In the genomic region with DNA sequence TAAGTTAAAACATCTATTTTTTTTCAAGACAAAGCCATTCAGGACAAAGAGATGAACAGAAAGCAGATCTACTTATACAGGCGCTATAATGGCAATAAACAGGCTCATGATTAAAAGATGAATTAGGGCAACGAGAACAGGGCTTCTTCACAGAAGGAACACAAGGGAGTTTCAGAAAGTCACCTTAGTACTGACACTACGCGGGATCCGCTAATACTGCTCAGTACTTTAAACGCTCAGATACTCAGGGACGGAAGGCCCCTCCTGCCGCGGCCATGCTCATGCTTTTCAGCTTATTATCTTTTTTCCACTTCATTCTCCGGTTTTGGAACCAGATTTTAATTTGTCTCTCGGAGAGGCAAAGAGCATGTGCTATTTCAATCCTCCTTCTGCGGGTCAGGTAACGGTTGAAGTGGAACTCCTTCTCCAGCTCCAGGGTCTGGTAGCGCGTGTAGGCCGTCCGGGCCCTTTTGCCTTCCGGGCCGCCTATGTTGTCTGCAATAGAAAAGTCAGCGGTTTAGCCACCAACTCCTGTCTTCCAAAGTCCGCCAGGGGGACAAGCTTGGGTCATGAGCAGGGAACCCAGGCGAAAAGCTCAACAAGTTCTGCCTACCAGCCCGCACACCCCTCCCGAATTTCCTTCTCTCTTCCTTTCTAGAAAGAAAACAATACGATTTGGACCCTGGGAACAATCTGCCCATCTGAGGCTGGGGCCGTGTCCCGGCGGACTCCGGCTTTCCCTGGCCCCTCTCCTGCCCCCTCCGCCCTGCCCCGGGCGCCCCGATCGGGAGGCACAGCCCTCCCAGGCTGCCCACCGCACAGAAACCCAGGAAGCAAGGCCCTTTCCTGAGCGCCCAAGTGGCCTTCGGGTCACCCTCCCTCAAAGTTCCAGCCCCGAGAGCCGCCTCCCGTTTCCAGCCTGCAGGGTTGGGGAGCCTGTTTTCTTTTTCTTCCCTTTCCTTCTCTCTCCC, we compare ENCODE assay signal across 10 cellular contexts. TPM values are rescaled to one million over a fixed set of nuclear protein-coding genes. Genes with fewer than 3 reads are reported as not detected.
DNase-seq lines count a peak whose midpoint lies in the region; ATAC-seq and TF ChIP-seq lines count a peak whose summit lies in the region.
"Had no signal": no experiment of that assay in that cellular context is flagged by ENCODE, and none has a peak within 500 bp of the region (broad histone marks: within the 10 kb centered on the region; RNA-seq: fewer than 3 reads in every experiment).

No MANE protein-coding gene starts in this region.

- no CpG with 5 or more reads among the region's 40 CpGs for WGBS in mesendoderm (ENCODE audit: extremely low coverage, insufficient coverage, low lambda C conversion rate)

- no peak overlapping the region for H3K23ac ChIP-seq in mesendoderm (ENCODE audit: low read length)

- peaks cover 8 to 16% of the 10 kb centered on the region in 2 donors for H3K4me1 ChIP-seq in duodenal mucosa (ENCODE audit: control insufficient read depth in 1 of 2, insufficient read depth in 2 of 2, low read length in 2 of 2)
- no peaks in the 10 kb centered on the region for H3K4me1 ChIP-seq in mesendoderm (ENCODE audit: control insufficient read depth, low read depth, low read length)
- H3K4me1 ChIP-seq in tibial artery = peaks cover 0 to 14% (median 7%) of the 10 kb centered on the region in 4 donors

- H4K8ac ChIP-seq in mesendoderm (ENCODE audit: low read depth, low read length) = no peak overlapping the region

- no peak for TF ChIP-seq CTCF in tibial artery (IDR thresholded peaks at IDR 0.05)

- no peak overlapping the region for H3K4me3 Mint-ChIP-seq in activated T-cell treated with anti-CD3 and anti-CD28 coated beads, Interleukin-2, amount 50 U/mL, for 72 hours

- intact Hi-C loops in tibial artery (cut with DNase I; ENCODE audit: low total_unique reads) = loop anchor here (5.0 kb wide), 1 partner anchor 45 kb away; a partner anchor contains a TSS

- H3K9me3 Mint-ChIP-seq in activated T-cell treated with anti-CD3 and anti-CD28 coated beads, Interleukin-2, amount 50 U/mL, for 72 hours = no peaks in the 10 kb centered on the region

- no peak overlapping the region for H2AK5ac ChIP-seq in mesendoderm (ENCODE audit: low read length)

- no peak overlapping the region for H3K56ac ChIP-seq in mesendoderm (ENCODE audit: low read length)

- H3K79me2 ChIP-seq in mesendoderm (ENCODE audit: control insufficient read depth, insufficient read depth, low read length) = no peaks in the 10 kb centered on the region

- H4K5ac ChIP-seq in mesendoderm (ENCODE audit: low read length) = no peak overlapping the region

- peaks cover 50% of the 10 kb centered on the region for H3K27me3 Mint-ChIP-seq in activated T-cell treated with anti-CD3 and anti-CD28 coated beads, Interleukin-2, amount 50 U/mL, for 72 hours (ENCODE audit: low read depth)

- no peak overlapping the region for H3K18ac ChIP-seq in mesendoderm (ENCODE audit: low read length)

- H3K27me3 ChIP-seq in duodenal mucosa (ENCODE audit: control insufficient read depth in 1 of 2, insufficient read depth in 2 of 2, low read length in 2 of 2) (peaks cover 54 to 59% of the 10 kb centered on the region in 2 donors), mesendoderm (ENCODE audit: insufficient read depth, low read length, poor library complexity) (peaks cover 91% of the 10 kb centered on the region), tibial artery (no peaks in the 10 kb centered on the region)

- no peaks in the 10 kb centered on the region for H3K36me3 ChIP-seq in duodenal mucosa (ENCODE audit: control insufficient read depth in 1 of 2, insufficient read depth in 2 of 2, low read length in 2 of 2)
- H3K36me3 ChIP-seq in mesendoderm (ENCODE audit: control insufficient read depth, insufficient read depth, low read length) = no peaks in the 10 kb centered on the region
- peaks cover 50 to 55% (median 52%) of the 10 kb centered on the region in 3 donors for H3K36me3 ChIP-seq in tibial artery

- H3K4me2 ChIP-seq in mesendoderm (ENCODE audit: low read length) = peak overlapping the region; percentile 97

- H3K4me1 Mint-ChIP-seq in activated T-cell treated with anti-CD3 and anti-CD28 coated beads, Interleukin-2, amount 50 U/mL, for 72 hours (ENCODE audit: low read depth) = no peaks in the 10 kb centered on the region

- H3K79me1 ChIP-seq in mesendoderm (ENCODE audit: low read length) = no peaks in the 10 kb centered on the region

- peak overlapping the region; percentile 71 to 75 for H3K4me3 ChIP-seq in duodenal mucosa (ENCODE audit: low read depth in 1 of 2, low read length in 2 of 2)
- no peak overlapping the region for H3K4me3 ChIP-seq in mesendoderm (ENCODE audit: low read length)
- H3K4me3 ChIP-seq in tibial artery = peak overlapping the region; percentile 39 to 49

- no peak overlapping the region for H2BK5ac ChIP-seq in mesendoderm (ENCODE audit: low read length)

- no peak overlapping the region for H2BK120ac ChIP-seq in mesendoderm (ENCODE audit: low read depth, low read length)

- no peak for ATAC-seq in activated T-cell treated with anti-CD3 and anti-CD28 coated beads, Interleukin-2, amount 50 U/mL, for 72 hours (replicated peaks in 1 of 2)

- H3K9ac ChIP-seq in duodenal mucosa (ENCODE audit: low read depth in 1 of 2, low read length in 2 of 2) (peak overlapping the region; percentile 70 to 74), mesendoderm (ENCODE audit: low read length) (no peak overlapping the region)

- no peak overlapping the region for H2BK15ac ChIP-seq in mesendoderm (replicated peaks; ENCODE audit: low read depth)

- no peak overlapping the region for H3K27ac Mint-ChIP-seq in activated T-cell treated with anti-CD3 and anti-CD28 coated beads, Interleukin-2, amount 50 U/mL, for 72 hours

- H3K27ac ChIP-seq in duodenal mucosa (ENCODE audit: low read depth, low read length) (peak overlapping the region; percentile 78), mesendoderm (ENCODE audit: low read depth, low read length) (no peak overlapping the region), tibial artery (peak overlapping the region; percentile 52 to 58)
- H3K27ac ChIP-seq: 22Rv1 had no signal

- H3K36me3 Mint-ChIP-seq in activated T-cell treated with anti-CD3 and anti-CD28 coated beads, Interleukin-2, amount 50 U/mL, for 72 hours (ENCODE audit: insufficient read depth in 2 of 2) = no peaks in the 10 kb centered on the region

- DNase-seq in DMS 273 (lab: John Stamatoyannopoulos, UW; ENCODE audit: unreplicated experiment) = peak; percentile 60
- DNase-seq in DMS 273 treated with DMSO at 0.1 percent for 48 hours (lab: John Stamatoyannopoulos, UW) = no peak
- peak; percentile 82 for DNase-seq in mesendoderm
- DNase-seq in tibial artery = peak in 1 of 2 donors; percentile 60
- no peak for DNase-seq in activated T-cell treated with anti-CD3 and anti-CD28 coated beads, Interleukin-2, amount 50 U/mL, for 72 hours
- no peak for DNase-seq in cortex of kidney (lab: John Stamatoyannopoulos, UW)
- DNase-seq in effector CD4-positive, alpha-beta T cell = no peak
- DNase-seq: activated gamma-delta T cell treated with Interleukin-2 at 50 U/mL for 16 hours had no signal

- no peak overlapping the region for H3K4ac ChIP-seq in mesendoderm (ENCODE audit: low read depth, low read length)

- H3K9me3 ChIP-seq in duodenal mucosa (ENCODE audit: control insufficient read depth in 1 of 2, low read length in 2 of 2) (no peaks in the 10 kb centered on the region), tibial artery (no peaks in the 10 kb centered on the region)

RNA-seq across cellular contexts. Expression of a gene that starts 1.6 kb away (rescaled TPM):
- polyA plus RNA-seq in mesendoderm (2013, experiment 1 of 2) = not detected
- polyA plus RNA-seq in mesendoderm (2013, experiment 2 of 2) = not detected
- under 1 TPM in 1 of 2 donors, not detected in 1; 0.14 TPM for total RNA-seq in activated T-cell treated with anti-CD3 and anti-CD28 coated beads, Interleukin-2, amount 50 U/mL, for 72 hours

RNA-seq across cellular contexts. Expression of a gene that starts 5.7 kb away (rescaled TPM):
- not detected for polyA plus RNA-seq in mesendoderm (2013, experiment 1 of 2)
- polyA plus RNA-seq in mesendoderm (2013, experiment 2 of 2) = not detected
- total RNA-seq in activated T-cell treated with anti-CD3 and anti-CD28 coated beads, Interleukin-2, amount 50 U/mL, for 72 hours = under 1 TPM in 1 of 2 donors, not detected in 1; 0.31 TPM

RNA-seq across cellular contexts. Expression of a gene that starts 10.5 kb away (rescaled TPM):
- not detected for polyA plus RNA-seq in mesendoderm (2013, experiment 1 of 2)
- polyA plus RNA-seq in mesendoderm (2013, experiment 2 of 2) = not detected
- not detected for total RNA-seq in activated T-cell treated with anti-CD3 and anti-CD28 coated beads, Interleukin-2, amount 50 U/mL, for 72 hours

RNA-seq across cellular contexts. Expression of a gene that starts 11.3 kb away (rescaled TPM):
- polyA plus RNA-seq in mesendoderm (2013, experiment 1 of 2) = not detected
- not detected for polyA plus RNA-seq in mesendoderm (2013, experiment 2 of 2)
- under 1 TPM in 1 of 2 donors, not detected in 1; 0.79 TPM for total RNA-seq in activated T-cell treated with anti-CD3 and anti-CD28 coated beads, Interleukin-2, amount 50 U/mL, for 72 hours

RNA-seq across cellular contexts. Expression of a gene that starts 14.6 kb away (rescaled TPM):
- 0.01 TPM for polyA plus RNA-seq in mesendoderm (2013, experiment 1 of 2)
- polyA plus RNA-seq in mesendoderm (2013, experiment 2 of 2) = not detected
- not detected for total RNA-seq in activated T-cell treated with anti-CD3 and anti-CD28 coated beads, Interleukin-2, amount 50 U/mL, for 72 hours

Comparison
In these comparisons a context has a peak if more than half of its experiments do, and no peak if none do; other contexts are left out.
1. DNase-seq: peak in DMS 273 (single experiment) and mesendoderm (single experiment); none in DMS 273 treated with DMSO at 0.1 percent for 48 hours (single experiment), activated T-cell treated with anti-CD3 and anti-CD28 coated beads, Interleukin-2, amount 50 U/mL, for 72 hours (0 of 2), cortex of kidney (single experiment) and effector CD4-positive, alpha-beta T cell (single experiment).